Comparison of ENCODE assay signal across 9 cellular contexts in genomic region chr2:209334188-209335017, GRCh38.
A peak's percentile ranks its signal among the peaks of the same experiment; 100 is the strongest.
DNase-seq lines count a peak whose midpoint lies in the region; ATAC-seq, FAIRE-seq and TF ChIP-seq lines count a peak whose summit lies in the region.
"Had no signal": no experiment of that assay in that cellular context is flagged by ENCODE, and none has a peak within 500 bp of the region (broad histone marks: within the 10 kb centered on the region; RNA-seq: fewer than 3 reads in every experiment).

No MANE protein-coding gene starts in this region.

- H3K4me3 Mint-ChIP-seq in activated CD4-positive, alpha-beta memory T cell treated with anti-CD3 and anti-CD28 coated beads, Interleukin-2, amount 10 ng/mL, durations not matched to agents 7 days and 5 days = no peak overlapping the region
- H3K4me3 Mint-ChIP-seq: stimulated activated naive CD8-positive, alpha-beta T cell treated with anti-CD3 and anti-CD28 coated beads, Interleukin-15, Interleukin-2, amounts not matched to agents 100 ng/mL and 50 ng/mL, for 24 hours had no signal

- no peaks in the 10 kb centered on the region for H3K36me3 Mint-ChIP-seq in activated CD4-positive, alpha-beta memory T cell treated with anti-CD3 and anti-CD28 coated beads, Interleukin-2, amount 10 ng/mL, durations not matched to agents 7 days and 5 days (ENCODE audit: low read depth)

- H3K4me3 ChIP-seq in foreskin fibroblast (ENCODE audit: low read depth in 1 of 2, low read length in 2 of 2) = no peak overlapping the region
- no peak overlapping the region for H3K4me3 ChIP-seq in pancreas

- WGBS in pancreas, 2 donors = 7 to 8% methylated on average over 7 of the region's 7 CpGs

- DNase-seq in DMS79 treated with DMSO at 0.1 percent for 48 hours (lab: John Stamatoyannopoulos, UW) = peak; percentile 82
- DNase-seq in NCI-H446 (lab: John Stamatoyannopoulos, UW) = peak; percentile 78 to 89
- peak; percentile 39 for DNase-seq in activated CD4-positive, alpha-beta memory T cell treated with anti-CD3 and anti-CD28 coated beads, Interleukin-2, amount 10 ng/mL, durations not matched to agents 7 days and 5 days
- DNase-seq in foreskin fibroblast = peak; percentile 23 to 74
- DNase-seq in pancreas = peak; percentile 31 to 71 (median 44)
- DNase-seq in stimulated activated naive CD4-positive, alpha-beta T cell treated with Interleukin-2 at 50 U/mL for 16 hours (lab: John Stamatoyannopoulos, UW) = no peak

- H3K4me1 Mint-ChIP-seq in activated CD4-positive, alpha-beta memory T cell treated with anti-CD3 and anti-CD28 coated beads, Interleukin-2, amount 10 ng/mL, durations not matched to agents 7 days and 5 days = no peaks in the 10 kb centered on the region

- H3K27me3 Mint-ChIP-seq in activated CD4-positive, alpha-beta memory T cell treated with anti-CD3 and anti-CD28 coated beads, Interleukin-2, amount 10 ng/mL, durations not matched to agents 7 days and 5 days = no peaks in the 10 kb centered on the region
- H3K27me3 Mint-ChIP-seq: stimulated activated naive CD8-positive, alpha-beta T cell treated with anti-CD3 and anti-CD28 coated beads, Interleukin-15, Interleukin-2, amounts not matched to agents 100 ng/mL and 50 ng/mL, for 24 hours had no signal

- CTCF ChIA-PET in activated CD4-positive, alpha-beta memory T cell treated with anti-CD3 and anti-CD28 coated beads, Interleukin-2, amount 10 ng/mL, durations not matched to agents 7 days and 5 days (lab: Charles Lee) = interaction anchor here (0.7 to 2.1 kb wide), 19 partner anchors 10 to 939 kb away, joined by 3 to 8 read pairs (median 3); partner anchors contain the start of gene MAP2

- no peak overlapping the region for H3K27ac Mint-ChIP-seq in activated CD4-positive, alpha-beta memory T cell treated with anti-CD3 and anti-CD28 coated beads, Interleukin-2, amount 10 ng/mL, durations not matched to agents 7 days and 5 days
- H3K27ac Mint-ChIP-seq: stimulated activated naive CD8-positive, alpha-beta T cell treated with anti-CD3 and anti-CD28 coated beads, Interleukin-15, Interleukin-2, amounts not matched to agents 100 ng/mL and 50 ng/mL, for 24 hours had no signal

- H3K27ac ChIP-seq in pancreas = no peak overlapping the region

- no peaks in the 10 kb centered on the region for H3K9me3 ChIP-seq in pancreas

- POLR2A ChIA-PET in activated CD4-positive, alpha-beta memory T cell treated with anti-CD3 and anti-CD28 coated beads, Interleukin-2, amount 10 ng/mL, durations not matched to agents 7 days and 5 days (lab: Charles Lee) = no interaction called here

- peak; percentile 83 for TF ChIP-seq CTCF in foreskin fibroblast (IDR thresholded peaks at IDR 0.05; ENCODE audit: low read depth, low read length)
- TF ChIP-seq CTCF in pancreas (IDR thresholded peaks at IDR 0.05) = peak; percentile 74 to 90 (median 85)

- ATAC-seq in GM19467 (IDR thresholded peaks at IDR 0.05; ENCODE audit: unreplicated experiment) (peak; percentile 75), HG03457 (IDR thresholded peaks at IDR 0.05; ENCODE audit: unreplicated experiment) (peak; percentile 52), pancreas (peak; percentile 82 to 98 (median 94))

- intact Hi-C loops in pancreas (cut with DNase I) = loop anchor here in 1 of 3 donors (5.0 to 10.0 kb wide), 2 partner anchors 88 to 220 kb away; partner anchors contain the start of gene MAP2

- H3K4me1 ChIP-seq in pancreas = peaks cover 0 to 13% (median 8%) of the 10 kb centered on the region in 3 donors

- peak; percentile 9 for FAIRE-seq in pancreas (lab: Jason Lieb, UNC)

- H3K36me3 ChIP-seq in pancreas = no peaks in the 10 kb centered on the region

- no peaks in the 10 kb centered on the region for H3K27me3 ChIP-seq in pancreas

- no peaks in the 10 kb centered on the region for H3K9me3 Mint-ChIP-seq in activated CD4-positive, alpha-beta memory T cell treated with anti-CD3 and anti-CD28 coated beads, Interleukin-2, amount 10 ng/mL, durations not matched to agents 7 days and 5 days
- H3K9me3 Mint-ChIP-seq: stimulated activated naive CD8-positive, alpha-beta T cell treated with anti-CD3 and anti-CD28 coated beads, Interleukin-15, Interleukin-2, amounts not matched to agents 100 ng/mL and 50 ng/mL, for 24 hours had no signal
